1 cellular context compared by ENCODE assay signal in the genomic region with DNA sequence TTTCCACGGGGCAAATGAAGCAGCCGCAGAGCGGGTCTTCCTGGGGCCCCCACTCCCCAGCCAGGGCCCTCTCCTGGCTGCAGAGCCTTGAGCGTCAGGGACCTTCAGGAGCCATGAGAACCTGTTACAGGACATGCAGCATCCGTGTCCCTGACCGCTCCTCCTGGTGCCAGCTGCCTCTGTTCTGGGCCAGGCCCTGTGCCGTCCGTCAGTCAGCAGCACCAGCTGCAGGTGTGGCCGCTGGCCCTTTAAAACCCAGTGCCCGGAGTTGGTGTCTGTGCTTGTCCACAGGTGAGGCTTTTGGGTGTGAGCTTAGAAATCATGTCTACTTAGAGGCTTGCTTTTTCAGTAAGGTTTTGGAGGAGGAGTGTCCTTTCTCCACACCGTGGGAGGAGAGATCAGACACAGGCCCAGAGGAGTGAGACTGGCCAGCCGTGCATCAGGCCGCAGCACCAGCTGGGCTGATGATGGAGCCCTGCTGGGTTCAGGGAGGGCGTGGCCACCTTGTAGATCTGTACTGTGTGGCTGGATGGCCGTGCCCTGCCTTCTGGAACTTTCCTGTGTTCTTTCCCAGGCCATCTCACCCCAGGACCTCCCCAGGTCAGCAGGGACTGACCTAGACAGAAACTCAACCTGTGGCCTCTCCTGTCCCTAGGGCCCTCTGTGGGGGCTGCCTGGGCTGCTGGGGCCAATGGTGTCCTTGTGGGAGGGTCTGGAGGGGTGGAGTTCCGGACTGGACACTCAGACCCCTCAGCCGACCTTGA.
TF ChIP-seq lines count a peak whose summit lies in the region.

No MANE protein-coding gene starts in this region.

TF ChIP-seq in HepG2, 621 proteins besides CTCF, POLR2A, EP300 and RAD21 (continued from another document and continues in another):
- TF ChIP-seq, protein P1, sequence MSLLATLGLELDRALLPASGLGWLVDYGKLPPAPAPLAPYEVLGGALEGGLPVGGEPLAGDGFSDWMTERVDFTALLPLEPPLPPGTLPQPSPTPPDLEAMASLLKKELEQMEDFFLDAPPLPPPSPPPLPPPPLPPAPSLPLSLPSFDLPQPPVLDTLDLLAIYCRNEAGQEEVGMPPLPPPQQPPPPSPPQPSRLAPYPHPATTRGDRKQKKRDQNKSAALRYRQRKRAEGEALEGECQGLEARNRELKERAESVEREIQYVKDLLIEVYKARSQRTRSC (CRISPR knock-in tag; IDR thresholded peaks at IDR 0.05; ENCODE audit: low read depth): no peak
- TF ChIP-seq ZNF251 (CRISPR knock-in tag; IDR thresholded peaks at IDR 0.05) (no peak), FOSL1 (CRISPR knock-in tag; IDR thresholded peaks at IDR 0.05; ENCODE audit: borderline replicate concordance) (no peak), KLF12 (CRISPR knock-in tag; IDR thresholded peaks at IDR 0.05; ENCODE audit: borderline replicate concordance) (no peak), ZNF7 (CRISPR knock-in tag; IDR thresholded peaks at IDR 0.05) (no peak), SALL1 (CRISPR knock-in tag; IDR thresholded peaks at IDR 0.05) (no peak), THYN1 (CRISPR knock-in tag; IDR thresholded peaks at IDR 0.05; ENCODE audit: borderline replicate concordance, low read depth) (no peak), ZNF33A (CRISPR knock-in tag; IDR thresholded peaks at IDR 0.05; ENCODE audit: borderline replicate concordance) (no peak), DNMT3B (CRISPR knock-in tag; conservative IDR thresholded peaks at IDR 0.05) (no peak), RFXAP (CRISPR knock-in tag; IDR thresholded peaks at IDR 0.05; ENCODE audit: borderline replicate concordance) (peak; percentile 55; the same call in 1 of the 2 replicates), ATF1 (CRISPR knock-in tag; IDR thresholded peaks at IDR 0.05) (no peak), ZNF564 (CRISPR knock-in tag; IDR thresholded peaks at IDR 0.05) (no peak), ZNF124 (CRISPR knock-in tag; IDR thresholded peaks at IDR 0.05) (no peak), KAT7 (CRISPR knock-in tag; IDR thresholded peaks at IDR 0.05; ENCODE audit: borderline replicate concordance) (no peak), ZSCAN30 (CRISPR knock-in tag; IDR thresholded peaks at IDR 0.05) (no peak), STAG1 (CRISPR knock-in tag; IDR thresholded peaks at IDR 0.05) (no peak), ZNF850 (CRISPR knock-in tag; conservative IDR thresholded peaks at IDR 0.05) (no peak), ZNF607 (CRISPR knock-in tag; IDR thresholded peaks at IDR 0.05; ENCODE audit: borderline replicate concordance) (no peak), ZFP41 (CRISPR knock-in tag; IDR thresholded peaks at IDR 0.05; ENCODE audit: borderline replicate concordance) (no peak), ZNF12 (CRISPR knock-in tag; IDR thresholded peaks at IDR 0.05) (no peak), PAF1 (CRISPR knock-in tag; IDR thresholded peaks at IDR 0.05) (no peak), RARG (CRISPR knock-in tag; IDR thresholded peaks at IDR 0.05; ENCODE audit: low read depth) (no peak), ZMYM3 (CRISPR knock-in tag; IDR thresholded peaks at IDR 0.05) (no peak), NFATC3 (CRISPR knock-in tag; IDR thresholded peaks at IDR 0.05) (0 out of 2 replicates have a peak, but pooled peaks have one; percentile 43), ZKSCAN5 (CRISPR knock-in tag; IDR thresholded peaks at IDR 0.05) (no peak), ZFP90 (CRISPR knock-in tag; IDR thresholded peaks at IDR 0.05; ENCODE audit: borderline replicate concordance) (0 out of 2 replicates have a peak, but pooled peaks have one; percentile 29), RBFOX2 (IDR thresholded peaks at IDR 0.05; ENCODE audit: low read depth, low read length) (no peak), REPIN1 (CRISPR knock-in tag; IDR thresholded peaks at IDR 0.05; ENCODE audit: borderline replicate concordance, low read depth) (no peak)
- TF ChIP-seq, protein P2, sequence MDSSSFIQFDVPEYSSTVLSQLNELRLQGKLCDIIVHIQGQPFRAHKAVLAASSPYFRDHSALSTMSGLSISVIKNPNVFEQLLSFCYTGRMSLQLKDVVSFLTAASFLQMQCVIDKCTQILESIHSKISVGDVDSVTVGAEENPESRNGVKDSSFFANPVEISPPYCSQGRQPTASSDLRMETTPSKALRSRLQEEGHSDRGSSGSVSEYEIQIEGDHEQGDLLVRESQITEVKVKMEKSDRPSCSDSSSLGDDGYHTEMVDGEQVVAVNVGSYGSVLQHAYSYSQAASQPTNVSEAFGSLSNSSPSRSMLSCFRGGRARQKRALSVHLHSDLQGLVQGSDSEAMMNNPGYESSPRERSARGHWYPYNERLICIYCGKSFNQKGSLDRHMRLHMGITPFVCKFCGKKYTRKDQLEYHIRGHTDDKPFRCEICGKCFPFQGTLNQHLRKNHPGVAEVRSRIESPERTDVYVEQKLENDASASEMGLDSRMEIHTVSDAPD (CRISPR knock-in tag; IDR thresholded peaks at IDR 0.05): no peak
- TF ChIP-seq, protein P3, sequence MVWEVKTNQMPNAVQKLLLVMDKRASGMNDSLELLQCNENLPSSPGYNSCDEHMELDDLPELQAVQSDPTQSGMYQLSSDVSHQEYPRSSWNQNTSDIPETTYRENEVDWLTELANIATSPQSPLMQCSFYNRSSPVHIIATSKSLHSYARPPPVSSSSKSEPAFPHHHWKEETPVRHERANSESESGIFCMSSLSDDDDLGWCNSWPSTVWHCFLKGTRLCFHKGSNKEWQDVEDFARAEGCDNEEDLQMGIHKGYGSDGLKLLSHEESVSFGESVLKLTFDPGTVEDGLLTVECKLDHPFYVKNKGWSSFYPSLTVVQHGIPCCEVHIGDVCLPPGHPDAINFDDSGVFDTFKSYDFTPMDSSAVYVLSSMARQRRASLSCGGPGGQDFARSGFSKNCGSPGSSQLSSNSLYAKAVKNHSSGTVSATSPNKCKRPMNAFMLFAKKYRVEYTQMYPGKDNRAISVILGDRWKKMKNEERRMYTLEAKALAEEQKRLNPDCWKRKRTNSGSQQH (CRISPR knock-in tag; IDR thresholded peaks at IDR 0.05; ENCODE audit: low read depth): 0 out of 2 replicates have a peak, but pooled peaks have one; percentile 40
- TF ChIP-seq, protein P4, sequence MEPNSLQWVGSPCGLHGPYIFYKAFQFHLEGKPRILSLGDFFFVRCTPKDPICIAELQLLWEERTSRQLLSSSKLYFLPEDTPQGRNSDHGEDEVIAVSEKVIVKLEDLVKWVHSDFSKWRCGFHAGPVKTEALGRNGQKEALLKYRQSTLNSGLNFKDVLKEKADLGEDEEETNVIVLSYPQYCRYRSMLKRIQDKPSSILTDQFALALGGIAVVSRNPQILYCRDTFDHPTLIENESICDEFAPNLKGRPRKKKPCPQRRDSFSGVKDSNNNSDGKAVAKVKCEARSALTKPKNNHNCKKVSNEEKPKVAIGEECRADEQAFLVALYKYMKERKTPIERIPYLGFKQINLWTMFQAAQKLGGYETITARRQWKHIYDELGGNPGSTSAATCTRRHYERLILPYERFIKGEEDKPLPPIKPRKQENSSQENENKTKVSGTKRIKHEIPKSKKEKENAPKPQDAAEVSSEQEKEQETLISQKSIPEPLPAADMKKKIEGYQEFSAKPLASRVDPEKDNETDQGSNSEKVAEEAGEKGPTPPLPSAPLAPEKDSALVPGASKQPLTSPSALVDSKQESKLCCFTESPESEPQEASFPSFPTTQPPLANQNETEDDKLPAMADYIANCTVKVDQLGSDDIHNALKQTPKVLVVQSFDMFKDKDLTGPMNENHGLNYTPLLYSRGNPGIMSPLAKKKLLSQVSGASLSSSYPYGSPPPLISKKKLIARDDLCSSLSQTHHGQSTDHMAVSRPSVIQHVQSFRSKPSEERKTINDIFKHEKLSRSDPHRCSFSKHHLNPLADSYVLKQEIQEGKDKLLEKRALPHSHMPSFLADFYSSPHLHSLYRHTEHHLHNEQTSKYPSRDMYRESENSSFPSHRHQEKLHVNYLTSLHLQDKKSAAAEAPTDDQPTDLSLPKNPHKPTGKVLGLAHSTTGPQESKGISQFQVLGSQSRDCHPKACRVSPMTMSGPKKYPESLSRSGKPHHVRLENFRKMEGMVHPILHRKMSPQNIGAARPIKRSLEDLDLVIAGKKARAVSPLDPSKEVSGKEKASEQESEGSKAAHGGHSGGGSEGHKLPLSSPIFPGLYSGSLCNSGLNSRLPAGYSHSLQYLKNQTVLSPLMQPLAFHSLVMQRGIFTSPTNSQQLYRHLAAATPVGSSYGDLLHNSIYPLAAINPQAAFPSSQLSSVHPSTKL (CRISPR knock-in tag; IDR thresholded peaks at IDR 0.05): no peak
- TF ChIP-seq, protein P5, sequence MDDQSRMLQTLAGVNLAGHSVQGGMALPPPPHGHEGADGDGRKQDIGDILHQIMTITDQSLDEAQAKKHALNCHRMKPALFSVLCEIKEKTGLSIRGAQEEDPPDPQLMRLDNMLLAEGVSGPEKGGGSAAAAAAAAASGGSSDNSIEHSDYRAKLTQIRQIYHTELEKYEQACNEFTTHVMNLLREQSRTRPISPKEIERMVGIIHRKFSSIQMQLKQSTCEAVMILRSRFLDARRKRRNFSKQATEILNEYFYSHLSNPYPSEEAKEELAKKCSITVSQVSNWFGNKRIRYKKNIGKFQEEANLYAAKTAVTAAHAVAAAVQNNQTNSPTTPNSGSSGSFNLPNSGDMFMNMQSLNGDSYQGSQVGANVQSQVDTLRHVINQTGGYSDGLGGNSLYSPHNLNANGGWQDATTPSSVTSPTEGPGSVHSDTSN (CRISPR knock-in tag; IDR thresholded peaks at IDR 0.05; ENCODE audit: borderline replicate concordance): no peak
- TF ChIP-seq, protein P6, sequence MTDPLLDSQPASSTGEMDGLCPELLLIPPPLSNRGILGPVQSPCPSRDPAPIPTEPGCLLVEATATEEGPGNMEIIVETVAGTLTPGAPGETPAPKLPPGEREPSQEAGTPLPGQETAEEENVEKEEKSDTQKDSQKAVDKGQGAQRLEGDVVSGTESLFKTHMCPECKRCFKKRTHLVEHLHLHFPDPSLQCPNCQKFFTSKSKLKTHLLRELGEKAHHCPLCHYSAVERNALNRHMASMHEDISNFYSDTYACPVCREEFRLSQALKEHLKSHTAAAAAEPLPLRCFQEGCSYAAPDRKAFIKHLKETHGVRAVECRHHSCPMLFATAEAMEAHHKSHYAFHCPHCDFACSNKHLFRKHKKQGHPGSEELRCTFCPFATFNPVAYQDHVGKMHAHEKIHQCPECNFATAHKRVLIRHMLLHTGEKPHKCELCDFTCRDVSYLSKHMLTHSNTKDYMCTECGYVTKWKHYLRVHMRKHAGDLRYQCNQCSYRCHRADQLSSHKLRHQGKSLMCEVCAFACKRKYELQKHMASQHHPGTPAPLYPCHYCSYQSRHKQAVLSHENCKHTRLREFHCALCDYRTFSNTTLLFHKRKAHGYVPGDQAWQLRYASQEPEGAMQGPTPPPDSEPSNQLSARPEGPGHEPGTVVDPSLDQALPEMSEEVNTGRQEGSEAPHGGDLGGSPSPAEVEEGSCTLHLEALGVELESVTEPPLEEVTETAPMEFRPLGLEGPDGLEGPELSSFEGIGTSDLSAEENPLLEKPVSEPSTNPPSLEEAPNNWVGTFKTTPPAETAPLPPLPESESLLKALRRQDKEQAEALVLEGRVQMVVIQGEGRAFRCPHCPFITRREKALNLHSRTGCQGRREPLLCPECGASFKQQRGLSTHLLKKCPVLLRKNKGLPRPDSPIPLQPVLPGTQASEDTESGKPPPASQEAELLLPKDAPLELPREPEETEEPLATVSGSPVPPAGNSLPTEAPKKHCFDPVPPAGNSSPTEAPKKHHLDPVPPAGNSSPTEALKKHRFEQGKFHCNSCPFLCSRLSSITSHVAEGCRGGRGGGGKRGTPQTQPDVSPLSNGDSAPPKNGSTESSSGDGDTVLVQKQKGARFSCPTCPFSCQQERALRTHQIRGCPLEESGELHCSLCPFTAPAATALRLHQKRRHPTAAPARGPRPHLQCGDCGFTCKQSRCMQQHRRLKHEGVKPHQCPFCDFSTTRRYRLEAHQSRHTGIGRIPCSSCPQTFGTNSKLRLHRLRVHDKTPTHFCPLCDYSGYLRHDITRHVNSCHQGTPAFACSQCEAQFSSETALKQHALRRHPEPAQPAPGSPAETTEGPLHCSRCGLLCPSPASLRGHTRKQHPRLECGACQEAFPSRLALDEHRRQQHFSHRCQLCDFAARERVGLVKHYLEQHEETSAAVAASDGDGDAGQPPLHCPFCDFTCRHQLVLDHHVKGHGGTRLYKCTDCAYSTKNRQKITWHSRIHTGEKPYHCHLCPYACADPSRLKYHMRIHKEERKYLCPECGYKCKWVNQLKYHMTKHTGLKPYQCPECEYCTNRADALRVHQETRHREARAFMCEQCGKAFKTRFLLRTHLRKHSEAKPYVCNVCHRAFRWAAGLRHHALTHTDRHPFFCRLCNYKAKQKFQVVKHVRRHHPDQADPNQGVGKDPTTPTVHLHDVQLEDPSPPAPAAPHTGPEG (CRISPR knock-in tag; IDR thresholded peaks at IDR 0.05): no peak
- TF ChIP-seq, protein P7, sequence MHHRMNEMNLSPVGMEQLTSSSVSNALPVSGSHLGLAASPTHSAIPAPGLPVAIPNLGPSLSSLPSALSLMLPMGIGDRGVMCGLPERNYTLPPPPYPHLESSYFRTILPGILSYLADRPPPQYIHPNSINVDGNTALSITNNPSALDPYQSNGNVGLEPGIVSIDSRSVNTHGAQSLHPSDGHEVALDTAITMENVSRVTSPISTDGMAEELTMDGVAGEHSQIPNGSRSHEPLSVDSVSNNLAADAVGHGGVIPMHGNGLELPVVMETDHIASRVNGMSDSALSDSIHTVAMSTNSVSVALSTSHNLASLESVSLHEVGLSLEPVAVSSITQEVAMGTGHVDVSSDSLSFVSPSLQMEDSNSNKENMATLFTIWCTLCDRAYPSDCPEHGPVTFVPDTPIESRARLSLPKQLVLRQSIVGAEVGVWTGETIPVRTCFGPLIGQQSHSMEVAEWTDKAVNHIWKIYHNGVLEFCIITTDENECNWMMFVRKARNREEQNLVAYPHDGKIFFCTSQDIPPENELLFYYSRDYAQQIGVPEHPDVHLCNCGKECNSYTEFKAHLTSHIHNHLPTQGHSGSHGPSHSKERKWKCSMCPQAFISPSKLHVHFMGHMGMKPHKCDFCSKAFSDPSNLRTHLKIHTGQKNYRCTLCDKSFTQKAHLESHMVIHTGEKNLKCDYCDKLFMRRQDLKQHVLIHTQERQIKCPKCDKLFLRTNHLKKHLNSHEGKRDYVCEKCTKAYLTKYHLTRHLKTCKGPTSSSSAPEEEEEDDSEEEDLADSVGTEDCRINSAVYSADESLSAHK (CRISPR knock-in tag; IDR thresholded peaks at IDR 0.05; ENCODE audit: borderline replicate concordance): no peak
- TF ChIP-seq, protein P8, sequence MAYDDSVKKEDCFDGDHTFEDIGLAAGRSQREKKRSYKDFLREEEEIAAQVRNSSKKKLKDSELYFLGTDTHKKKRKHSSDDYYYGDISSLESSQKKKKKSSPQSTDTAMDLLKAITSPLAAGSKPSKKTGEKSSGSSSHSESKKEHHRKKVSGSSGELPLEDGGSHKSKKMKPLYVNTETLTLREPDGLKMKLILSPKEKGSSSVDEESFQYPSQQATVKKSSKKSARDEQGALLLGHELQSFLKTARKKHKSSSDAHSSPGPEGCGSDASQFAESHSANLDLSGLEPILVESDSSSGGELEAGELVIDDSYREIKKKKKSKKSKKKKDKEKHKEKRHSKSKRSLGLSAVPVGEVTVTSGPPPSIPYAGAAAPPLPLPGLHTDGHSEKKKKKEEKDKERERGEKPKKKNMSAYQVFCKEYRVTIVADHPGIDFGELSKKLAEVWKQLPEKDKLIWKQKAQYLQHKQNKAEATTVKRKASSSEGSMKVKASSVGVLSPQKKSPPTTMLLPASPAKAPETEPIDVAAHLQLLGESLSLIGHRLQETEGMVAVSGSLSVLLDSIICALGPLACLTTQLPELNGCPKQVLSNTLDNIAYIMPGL (CRISPR knock-in tag; IDR thresholded peaks at IDR 0.05; ENCODE audit: borderline replicate concordance in 1 of 2, low read depth in 1 of 2): no peak
- TF ChIP-seq, protein P9, sequence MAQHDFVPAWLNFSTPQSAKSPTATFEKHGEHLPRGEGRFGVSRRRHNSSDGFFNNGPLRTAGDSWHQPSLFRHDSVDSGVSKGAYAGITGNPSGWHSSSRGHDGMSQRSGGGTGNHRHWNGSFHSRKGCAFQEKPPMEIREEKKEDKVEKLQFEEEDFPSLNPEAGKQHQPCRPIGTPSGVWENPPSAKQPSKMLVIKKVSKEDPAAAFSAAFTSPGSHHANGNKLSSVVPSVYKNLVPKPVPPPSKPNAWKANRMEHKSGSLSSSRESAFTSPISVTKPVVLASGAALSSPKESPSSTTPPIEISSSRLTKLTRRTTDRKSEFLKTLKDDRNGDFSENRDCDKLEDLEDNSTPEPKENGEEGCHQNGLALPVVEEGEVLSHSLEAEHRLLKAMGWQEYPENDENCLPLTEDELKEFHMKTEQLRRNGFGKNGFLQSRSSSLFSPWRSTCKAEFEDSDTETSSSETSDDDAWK (CRISPR knock-in tag; IDR thresholded peaks at IDR 0.05): no peak
